Comparison of ENCODE assay signal across 17 cellular contexts in genomic region chr11:112614605-112615004, GRCh38.
DNase-seq lines count a peak whose midpoint lies in the region; ATAC-seq and TF ChIP-seq lines count a peak whose summit lies in the region.
"Had no signal": no experiment of that assay in that cellular context is flagged by ENCODE, and none has a peak within 500 bp of the region (broad histone marks: within the 10 kb centered on the region; RNA-seq: fewer than 3 reads in every experiment).

No MANE protein-coding gene starts in this region.

- CTCF ChIA-PET in SK-N-SH (lab: Yijun Ruan, JAX): no interaction called here

- no peak overlapping the region for H3K4me3 ChIP-seq in SK-N-SH (ENCODE audit: low read depth in 2 of 2, low read length in 1 of 2)
- H3K4me3 ChIP-seq in epithelial cell of esophagus (ENCODE audit: low read length): no peak overlapping the region
- no peak overlapping the region for H3K4me3 ChIP-seq in BE2C (ENCODE audit: low read depth, low read length)
- H3K4me3 ChIP-seq: BLaER1 treated with 17β-estradiol and CSF1 and Interleukin-3, amounts not matched to agents 10 nM and 100 nM had no signal

- 94% methylated on average over 1 of the region's 1 CpG for WGBS in SK-N-SH (ENCODE audit: low lambda C conversion rate)

- no peak overlapping the region for H3K4me3 Mint-ChIP-seq in mesothelial cell of epicardium
- H3K4me3 Mint-ChIP-seq: H9 had no signal

- no peaks in the 10 kb centered on the region for H4K20me1 ChIP-seq in SK-N-SH (ENCODE audit: insufficient read depth)
- H4K20me1 ChIP-seq: BLaER1 treated with 17β-estradiol and CSF1 and Interleukin-3, amounts not matched to agents 10 nM and 100 nM had no signal

- peaks cover 68% of the 10 kb centered on the region for H3K4me1 Mint-ChIP-seq in mesothelial cell of epicardium

- no peaks in the 10 kb centered on the region for H3K9me2 ChIP-seq in SK-N-SH

- H3K9me3 ChIP-seq in SK-N-SH: no peaks in the 10 kb centered on the region
- H3K9me3 ChIP-seq in BE2C: no peaks in the 10 kb centered on the region
- H3K9me3 ChIP-seq: BLaER1 treated with 17β-estradiol and CSF1 and Interleukin-3, amounts not matched to agents 10 nM and 100 nM had no signal

- H3K27me3 ChIP-seq in SK-N-SH (ENCODE audit: insufficient read depth) (no peaks in the 10 kb centered on the region), BE2C (no peaks in the 10 kb centered on the region)
- H3K27me3 ChIP-seq: BLaER1 treated with 17β-estradiol and CSF1 and Interleukin-3, amounts not matched to agents 10 nM and 100 nM had no signal

- H2AFZ ChIP-seq in SK-N-SH (ENCODE audit: low read depth): no peak overlapping the region

- no peak for TF ChIP-seq RAD21 in SK-N-SH (IDR thresholded peaks at IDR 0.05; ENCODE audit: low read length)

- TF ChIP-seq CTCF in SK-N-SH (IDR thresholded peaks at IDR 0.05): no peak
- no peak for TF ChIP-seq CTCF in epithelial cell of esophagus (IDR thresholded peaks at IDR 0.05; ENCODE audit: insufficient read depth, low read depth, low read length, missing control alignments)
- TF ChIP-seq CTCF in mesothelial cell of epicardium (IDR thresholded peaks at IDR 0.05; ENCODE audit: unreplicated experiment): no peak
- TF ChIP-seq CTCF in BE2C (IDR thresholded peaks at IDR 0.05; ENCODE audit: low read depth, low read length): no peak

- H3K9ac ChIP-seq in SK-N-SH: 0 out of 2 replicates have a peak overlapping the region, but pooled peaks have one; percentile 37

- H3K27ac ChIP-seq in SK-N-SH (ENCODE audit: low read depth in 2 of 2, low read length in 1 of 2): peak overlapping the region; percentile 11 to 97; a peak in 3 of 4 replicates
- H3K27ac ChIP-seq: 22Rv1 had no signal

- POLR2A ChIA-PET in SK-N-SH (lab: Yijun Ruan, JAX): no interaction called here

- intact Hi-C loops in head of caudate nucleus (cut with DNase I): no loop called here

- no peaks in the 10 kb centered on the region for H3K9me3 Mint-ChIP-seq in mesothelial cell of epicardium
- H3K9me3 Mint-ChIP-seq: H9 had no signal

- no peak for ATAC-seq in SK-N-SH treated with all-trans-retinoic acid at 6 μM for 48 hours
- no peak for ATAC-seq in HG02763 (IDR thresholded peaks at IDR 0.05; ENCODE audit: unreplicated experiment)
- ATAC-seq in GM21576 (IDR thresholded peaks at IDR 0.05; ENCODE audit: unreplicated experiment): no peak

- peaks cover 18% of the 10 kb centered on the region for H3F3A ChIP-seq in SK-N-SH (replicated peaks; ENCODE audit: insufficient read depth)

- peak overlapping the region; percentile 83 for H3K27ac Mint-ChIP-seq in mesothelial cell of epicardium
- H3K27ac Mint-ChIP-seq: H9 had no signal

- peak overlapping the region; percentile 80; the same call in 1 of the 2 replicates for H3K4me2 ChIP-seq in SK-N-SH

- DNase-seq in SK-N-SH (no peak), epithelial cell of esophagus (ENCODE audit: low read depth) (peak; percentile 78), mesothelial cell of epicardium (ENCODE audit: low spot score in 2 of 2, unreplicated experiment in 2 of 2) (no peak), head of caudate nucleus (no peak), BE2C (no peak)
- DNase-seq: COR-L47, H9, Karpas-422, NCI-H1417, NCI-H2029 treated with DMSO at 0.1 percent for 48 hours, NCI-H226, NCI-H526 treated with DMSO at 0.1 percent for 48 hours had no signal

- no peak for TF ChIP-seq EP300 in SK-N-SH (IDR thresholded peaks at IDR 0.05; ENCODE audit: borderline replicate concordance in 1 of 2, low read depth in 1 of 2, low read length in 1 of 2)

- H3K27me3 Mint-ChIP-seq in mesothelial cell of epicardium (ENCODE audit: low read depth): no peaks in the 10 kb centered on the region

- no peaks in the 10 kb centered on the region for H3K79me2 ChIP-seq in SK-N-SH (ENCODE audit: insufficient read depth)

- H3K4me1 ChIP-seq in SK-N-SH (ENCODE audit: control insufficient read depth in 1 of 2, insufficient read depth in 2 of 2, low read depth in 1 of 2, low read length in 1 of 2): peaks cover 36 to 44% of the 10 kb centered on the region in 2 experiments
- peaks cover 33% of the 10 kb centered on the region for H3K4me1 ChIP-seq in BE2C

- H3K36me3 Mint-ChIP-seq in mesothelial cell of epicardium: no peaks in the 10 kb centered on the region

- no peaks in the 10 kb centered on the region for H3K36me3 ChIP-seq in SK-N-SH (replicated peaks in 1 of 2; ENCODE audit: control insufficient read depth in 1 of 2, insufficient read depth in 2 of 2, low read length in 1 of 2)
- H3K36me3 ChIP-seq in BE2C: no peaks in the 10 kb centered on the region
- H3K36me3 ChIP-seq: BLaER1 treated with 17β-estradiol and CSF1 and Interleukin-3, amounts not matched to agents 10 nM and 100 nM had no signal

TF ChIP-seq in SK-N-SH, 30 proteins besides CTCF, POLR2A, EP300 and RAD21 (continues in another document):
- no peak for TF ChIP-seq FOXJ3 (CRISPR knock-in tag; IDR thresholded peaks at IDR 0.05)
- no peak for TF ChIP-seq MAX (IDR thresholded peaks at IDR 0.05; ENCODE audit: low read depth)
- no peak for TF ChIP-seq YY1 (IDR thresholded peaks at IDR 0.05; ENCODE audit: low read depth)
- no peak for TF ChIP-seq TAF1 (IDR thresholded peaks at IDR 0.05; ENCODE audit: borderline replicate concordance, low read depth, low read length)
- no peak for TF ChIP-seq RFX5 (IDR thresholded peaks at IDR 0.05; ENCODE audit: low read length)
- TF ChIP-seq SIN3A (IDR thresholded peaks at IDR 0.05; ENCODE audit: borderline replicate concordance, low read depth, low read length): no peak
- no peak for TF ChIP-seq MXI1 (IDR thresholded peaks at IDR 0.05; ENCODE audit: low read depth, low read length)
- TF ChIP-seq MEF2A (IDR thresholded peaks at IDR 0.05; ENCODE audit: borderline replicate concordance, low read depth): no peak
- no peak for TF ChIP-seq PBX3 (IDR thresholded peaks at IDR 0.05)
- TF ChIP-seq ELF1 (IDR thresholded peaks at IDR 0.05): no peak
- no peak for TF ChIP-seq RCOR1 (IDR thresholded peaks at IDR 0.05; ENCODE audit: low read length)
- TF ChIP-seq JUND (IDR thresholded peaks at IDR 0.05): no peak
- TF ChIP-seq NFIC (IDR thresholded peaks at IDR 0.05; ENCODE audit: borderline replicate concordance): no peak
- no peak for TF ChIP-seq USF1 (IDR thresholded peaks at IDR 0.05; ENCODE audit: borderline replicate concordance, low read depth)

TF ChIP-seq in SK-N-SH treated with all-trans-retinoic acid at 6 μM for 48 hours, 23 proteins besides CTCF, POLR2A, EP300 and RAD21:
- TF ChIP-seq TSHZ2 (CRISPR knock-in tag; IDR thresholded peaks at IDR 0.05) (no peak), OSR1 (CRISPR knock-in tag; IDR thresholded peaks at IDR 0.05) (no peak), CSRNP3 (CRISPR knock-in tag; IDR thresholded peaks at IDR 0.05) (no peak), TCF4 (CRISPR knock-in tag; IDR thresholded peaks at IDR 0.05; ENCODE audit: borderline replicate concordance) (no peak), ZFP3 (CRISPR knock-in tag; IDR thresholded peaks at IDR 0.05) (no peak), ZNF70 (CRISPR knock-in tag; IDR thresholded peaks at IDR 0.05) (no peak), ESRRG (CRISPR knock-in tag; IDR thresholded peaks at IDR 0.05) (no peak), ZNF8 (CRISPR knock-in tag; IDR thresholded peaks at IDR 0.05) (no peak), PATZ1 (CRISPR knock-in tag; IDR thresholded peaks at IDR 0.05; ENCODE audit: borderline replicate concordance) (no peak)
